In genomic region chr17:14211778-14212177, GRCh38 we compare ENCODE assay signal across 11 cellular contexts. TPM values are rescaled to one million over a fixed set of nuclear protein-coding genes. Genes with fewer than 3 reads are reported as not detected.
DNase-seq lines count a peak whose midpoint lies in the region; ATAC-seq and TF ChIP-seq lines count a peak whose summit lies in the region.
"Had no signal": no experiment of that assay in that cellular context is flagged by ENCODE, and none has a peak within 500 bp of the region (broad histone marks: within the 10 kb centered on the region; RNA-seq: fewer than 3 reads in every experiment).

No MANE protein-coding gene starts in this region.

- H3K9me3 ChIP-seq in heart left ventricle, result no peaks in the 10 kb centered on the region
- H3K9me3 ChIP-seq in upper lobe of right lung, result no peaks in the 10 kb centered on the region

- 58 to 64% (median 62%) methylated on average over 12 to 17 of the region's 17 CpGs for WGBS in heart left ventricle, 4 donors

- no peak for TF ChIP-seq POLR2A in heart left ventricle (IDR thresholded peaks at IDR 0.05)

- TF ChIP-seq CTCF in heart left ventricle (IDR thresholded peaks at IDR 0.05), result peak in 11 of 12 donors; percentile 27 to 60 (median 42)
- TF ChIP-seq CTCF in upper lobe of right lung (IDR thresholded peaks at IDR 0.05), result peak; percentile 48

- H3K27ac ChIP-seq in heart left ventricle (no peak overlapping the region), upper lobe of right lung (no peak overlapping the region)

- intact Hi-C loops in heart left ventricle (cut with DNase I), result loop anchor here in 2 of 10 donors (10.0 kb wide), 2 partner anchors 83 to 713 kb away; no protein-coding TSS in a partner anchor
- intact Hi-C loops in cardiac septum (cut with DNase I), result no loop called here
- intact Hi-C loops in upper lobe of right lung (cut with DNase I), result no loop called here

- H3K36me3 ChIP-seq in heart left ventricle, result peaks cover 0 to 31% (median 16%) of the 10 kb centered on the region in 9 donors
- H3K36me3 ChIP-seq in upper lobe of right lung, result no peaks in the 10 kb centered on the region

- H3K27me3 ChIP-seq in heart left ventricle (no peaks in the 10 kb centered on the region), upper lobe of right lung (no peaks in the 10 kb centered on the region)

- H3K4me1 ChIP-seq in heart left ventricle, result peaks cover 0 to 1% (median 0%) of the 10 kb centered on the region in 12 donors
- H3K4me1 ChIP-seq in upper lobe of right lung, result no peaks in the 10 kb centered on the region

- peak in 4 of 5 donors; percentile 25 to 70 (median 42) for DNase-seq in heart left ventricle
- no peak for DNase-seq in cardiac septum (ENCODE audit: low spot score)
- DNase-seq in activated T-cell treated with anti-CD3 and anti-CD28 coated beads, Interleukin-2, amount 50 U/mL, for 48 hours, result peak; percentile 56 to 57
- peak; percentile 12 for DNase-seq in iris pigment epithelial cell (ENCODE audit: low read depth)
- DNase-seq in upper lobe of right lung, result peak; percentile 72
- DNase-seq in NCI-H748 (lab: John Stamatoyannopoulos, UW; ENCODE audit: unreplicated experiment), result no peak
- no peak for DNase-seq in NCI-H2081 (lab: John Stamatoyannopoulos, UW)
- DNase-seq: DMS153, GOT3, NCI-H1048 had no signal

- H3K4me3 ChIP-seq in heart left ventricle, result no peak overlapping the region
- H3K4me3 ChIP-seq in upper lobe of right lung, result no peak overlapping the region

- ATAC-seq in heart left ventricle (peak in 2 of 4 donors; percentile 12 to 32), upper lobe of right lung (peak; percentile 51), HG03196 (IDR thresholded peaks at IDR 0.05; ENCODE audit: unreplicated experiment) (no peak)

RNA-seq across cellular contexts. Expression of gene CDRT15, which starts 24.9 kb away (rescaled TPM):
- total RNA-seq in heart left ventricle (not detected), cardiac septum (not detected), upper lobe of right lung (not detected)
- not detected for polyA plus RNA-seq in heart left ventricle

Comparison
In these comparisons a context has a peak if more than half of its experiments do, and no peak if none do; other contexts are left out.
1. DNase-seq: peak in heart left ventricle (4 of 5), activated T-cell treated with anti-CD3 and anti-CD28 coated beads, Interleukin-2, amount 50 U/mL, for 48 hours (2 of 2), iris pigment epithelial cell (single experiment) and upper lobe of right lung (single experiment); none in cardiac septum (single experiment), NCI-H748 (single experiment) and NCI-H2081 (0 of 2).